Comparison of ENCODE assay signal across 1 cellular context in genomic region chr10:94066411-94066810, GRCh38.
TF ChIP-seq lines count a peak whose summit lies in the region.

No MANE protein-coding gene starts in this region.

TF ChIP-seq in HepG2, 621 proteins besides CTCF, POLR2A, EP300 and RAD21 (continued from another document):
- TF ChIP-seq REST (IDR thresholded peaks at IDR 0.05; ENCODE audit: borderline replicate concordance in 1 of 2, low read depth in 1 of 2, low read length in 2 of 2), result peak; percentile 90 to 95
- 0 out of 2 replicates have a peak, but pooled peaks have one; percentile 35 for TF ChIP-seq ZBTB43 (CRISPR knock-in tag; conservative IDR thresholded peaks at IDR 0.05)
- TF ChIP-seq KLF13 (CRISPR knock-in tag; IDR thresholded peaks at IDR 0.05), result no peak
- peak; percentile 27 for TF ChIP-seq TEAD3 (CRISPR knock-in tag; optimal IDR thresholded peaks at IDR 0.05; ENCODE audit: borderline replicate concordance)
- TF ChIP-seq ADNP (CRISPR knock-in tag; IDR thresholded peaks at IDR 0.05), result no peak
- 0 out of 2 replicates have a peak, but pooled peaks have one; percentile 45 for TF ChIP-seq ZNF232 (CRISPR knock-in tag; IDR thresholded peaks at IDR 0.05; ENCODE audit: borderline replicate concordance)
- 0 out of 2 replicates have a peak, but pooled peaks have one; percentile 28 for TF ChIP-seq ZBTB25 (CRISPR knock-in tag; IDR thresholded peaks at IDR 0.05)
- TF ChIP-seq TGIF2 (CRISPR knock-in tag; IDR thresholded peaks at IDR 0.05), result peak; percentile 35; the same call in 1 of the 2 replicates
- peak; percentile 45; the same call in 1 of the 2 replicates for TF ChIP-seq TEF (CRISPR knock-in tag; IDR thresholded peaks at IDR 0.05)
- 0 out of 2 replicates have a peak, but pooled peaks have one; percentile 55 for TF ChIP-seq ZNF557 (CRISPR knock-in tag; IDR thresholded peaks at IDR 0.05)
- peak; percentile 66; the same call in 1 of the 2 replicates for TF ChIP-seq HOXA5 (CRISPR knock-in tag; IDR thresholded peaks at IDR 0.05)
- no peak for TF ChIP-seq MEIS2 (CRISPR knock-in tag; IDR thresholded peaks at IDR 0.05)
- TF ChIP-seq ZNF740 (CRISPR knock-in tag; IDR thresholded peaks at IDR 0.05), result peak; percentile 72; the same call in 1 of the 2 replicates
- TF ChIP-seq SAP130 (CRISPR knock-in tag; IDR thresholded peaks at IDR 0.05; ENCODE audit: low read depth), result 0 out of 2 replicates have a peak, but pooled peaks have one; percentile 19
- TF ChIP-seq IRF1 (CRISPR knock-in tag; IDR thresholded peaks at IDR 0.05; ENCODE audit: low read depth), result no peak
- TF ChIP-seq WIZ (CRISPR knock-in tag; IDR thresholded peaks at IDR 0.05), result 0 out of 2 replicates have a peak, but pooled peaks have one; percentile 52
- TF ChIP-seq ZNF530 (CRISPR knock-in tag; IDR thresholded peaks at IDR 0.05; ENCODE audit: low read depth), result no peak
- TF ChIP-seq ELF3 (CRISPR knock-in tag; IDR thresholded peaks at IDR 0.05), result peak; percentile 13; the same call in 1 of the 2 replicates
- no peak for TF ChIP-seq ZNF614 (CRISPR knock-in tag; IDR thresholded peaks at IDR 0.05; ENCODE audit: borderline replicate concordance)
- 0 out of 2 replicates have a peak, but pooled peaks have one; percentile 45 for TF ChIP-seq ZNF160 (CRISPR knock-in tag; IDR thresholded peaks at IDR 0.05)
- peak; percentile 83; the same call in 1 of the 2 replicates for TF ChIP-seq ZSCAN9 (CRISPR knock-in tag; IDR thresholded peaks at IDR 0.05; ENCODE audit: borderline replicate concordance)
- no peak for TF ChIP-seq ZMAT3 (CRISPR knock-in tag; conservative IDR thresholded peaks at IDR 0.05)
- peak; percentile 46; the same call in 1 of the 2 replicates for TF ChIP-seq KLF11 (CRISPR knock-in tag; IDR thresholded peaks at IDR 0.05)
- TF ChIP-seq ZNF350 (CRISPR knock-in tag; IDR thresholded peaks at IDR 0.05; ENCODE audit: borderline replicate concordance, low read depth), result no peak
- TF ChIP-seq ZNF878 (CRISPR knock-in tag; IDR thresholded peaks at IDR 0.05), result peak; percentile 19; the same call in 1 of the 2 replicates
- TF ChIP-seq TSC22D2 (CRISPR knock-in tag; IDR thresholded peaks at IDR 0.05; ENCODE audit: borderline replicate concordance), result 0 out of 2 replicates have a peak, but pooled peaks have one; percentile 43
- no peak for TF ChIP-seq ZNF784 (CRISPR knock-in tag; IDR thresholded peaks at IDR 0.05; ENCODE audit: borderline replicate concordance)
- TF ChIP-seq ZNF629 (CRISPR knock-in tag; conservative IDR thresholded peaks at IDR 0.05), result no peak
- TF ChIP-seq PATZ1 (CRISPR knock-in tag; IDR thresholded peaks at IDR 0.05), result no peak
- no peak for TF ChIP-seq GABPA (IDR thresholded peaks at IDR 0.05; ENCODE audit: low read depth, low read length)
- no peak for TF ChIP-seq GABPA (CRISPR knock-in tag; IDR thresholded peaks at IDR 0.05; ENCODE audit: low read depth)
- peak; percentile 49; the same call in 1 of the 2 replicates for TF ChIP-seq ERF (CRISPR knock-in tag; IDR thresholded peaks at IDR 0.05)
- TF ChIP-seq SALL1 (CRISPR knock-in tag; IDR thresholded peaks at IDR 0.05), result peak; percentile 30; the same call in 1 of the 2 replicates
- no peak for TF ChIP-seq ZNF572 (CRISPR knock-in tag; IDR thresholded peaks at IDR 0.05)
- 0 out of 4 replicates have a peak, but pooled peaks of 1 of the 2 experiments have one; percentile 32 for TF ChIP-seq KLF16 (CRISPR knock-in tag; IDR thresholded peaks at IDR 0.05)
- TF ChIP-seq ZNF800 (CRISPR knock-in tag; IDR thresholded peaks at IDR 0.05), result 0 out of 2 replicates have a peak, but pooled peaks have one; percentile 36
- no peak for TF ChIP-seq ZSCAN12 (CRISPR knock-in tag; IDR thresholded peaks at IDR 0.05)
- TF ChIP-seq TIGD3 (CRISPR knock-in tag; IDR thresholded peaks at IDR 0.05; ENCODE audit: borderline replicate concordance), result no peak
